In genomic region chr14:36227802-36228201, GRCh38 we compare ENCODE assay signal across 27 cellular contexts. TPM values are rescaled to one million over a fixed set of nuclear protein-coding genes. Genes with fewer than 3 reads are reported as not detected.
DNase-seq lines count a peak whose midpoint lies in the region; ATAC-seq, FAIRE-seq and TF ChIP-seq lines count a peak whose summit lies in the region.
"Had no signal": no experiment of that assay in that cellular context is flagged by ENCODE, and none has a peak within 500 bp of the region (broad histone marks: within the 10 kb centered on the region; RNA-seq: fewer than 3 reads in every experiment).

No MANE protein-coding gene starts in this region.

- H3K79me2 ChIP-seq in hepatocyte: no peaks in the 10 kb centered on the region

- H3K27ac ChIP-seq in RWPE2 (ENCODE audit: poor library complexity, severe bottlenecking) (no peak overlapping the region), hepatocyte (peak overlapping the region; percentile 84), small intestine (ENCODE audit: low read depth in 1 of 2, low read length in 1 of 2) (no peak overlapping the region), adrenal gland (no peak overlapping the region)
- H3K27ac ChIP-seq: cardiac muscle cell, prostate gland, thyroid gland, WERI-Rb-1 had no signal

- no peak overlapping the region for H2AFZ ChIP-seq in hepatocyte

- H3K9me3 ChIP-seq in RWPE2 (ENCODE audit: severe bottlenecking) (no peaks in the 10 kb centered on the region), hepatocyte (ENCODE audit: low read depth) (no peaks in the 10 kb centered on the region), small intestine (ENCODE audit: control insufficient read depth, low read depth) (no peaks in the 10 kb centered on the region), adrenal gland (replicated peaks in 1 of 3) (no peaks in the 10 kb centered on the region)
- H3K9me3 ChIP-seq: prostate gland, thyroid gland had no signal

- intact Hi-C loops in adrenal gland (cut with DNase I): no loop called here

- H3K27me3 ChIP-seq in RWPE2 (ENCODE audit: insufficient read depth, poor library complexity, severe bottlenecking) (no peaks in the 10 kb centered on the region), hepatocyte (no peaks in the 10 kb centered on the region), small intestine (ENCODE audit: control insufficient read depth in 2 of 2, insufficient read depth in 2 of 2, low read length in 2 of 2) (no peaks in the 10 kb centered on the region), adrenal gland (no peaks in the 10 kb centered on the region)
- H3K27me3 ChIP-seq: cardiac muscle cell, thyroid gland had no signal

- H3K4me1 ChIP-seq in RWPE2 (ENCODE audit: insufficient read depth, poor library complexity, severe bottlenecking) (no peaks in the 10 kb centered on the region), hepatocyte (ENCODE audit: insufficient read depth) (peaks cover 14% of the 10 kb centered on the region), small intestine (ENCODE audit: control insufficient read depth in 2 of 2, insufficient read depth in 1 of 2, low read depth in 1 of 2, low read length in 1 of 2) (no peaks in the 10 kb centered on the region), adrenal gland (replicated peaks in 1 of 2) (no peaks in the 10 kb centered on the region)
- H3K4me1 ChIP-seq: prostate gland, thyroid gland had no signal

- peak; percentile 19 for DNase-seq in EH (ENCODE audit: low read depth)
- no peak for DNase-seq in RWPE2 (ENCODE audit: low spot score)
- no peak for DNase-seq in hepatocyte (ENCODE audit: low spot score)
- peak; percentile 17 for DNase-seq in small intestine
- DNase-seq in SIG-M5 (lab: John Stamatoyannopoulos, UW): no peak
- no peak for DNase-seq in adrenal gland
- no peak for DNase-seq in NCI-H2081 treated with DMSO at 0.1 percent for 48 hours (lab: John Stamatoyannopoulos, UW)
- DNase-seq in glomerular visceral epithelial cell (ENCODE audit: extremely low spot score): no peak
- DNase-seq: activated CD4-positive, alpha-beta T cell treated with anti-CD3 and anti-CD28 coated beads, Interleukin-2, amount 50 U/mL, for 4 hours; activated effector memory CD4-positive, alpha-beta T cell treated with Interleukin-2 at 50 U/mL for 16 hours; CD4-positive, alpha-beta T cell; DMS79; midbrain; NCI-H69; stimulated activated CD4-positive, alpha-beta T cell treated with anti-CD3 and anti-CD28 coated beads, Interleukin-2, amount 100 ng/mL, for 24 hours; stimulated activated naive CD4-positive, alpha-beta T cell; T-helper 17 cell; thyroid gland; WERI-Rb-1 had no signal

- peak; percentile 76 for ATAC-seq in RWPE2 (ENCODE audit: low read depth)
- ATAC-seq: HCT116, T-helper 17 cell had no signal

- 16% methylated on average over 2 of the region's 2 CpGs for WGBS in hepatocyte (ENCODE audit: low lambda C conversion rate, missing lambda C conversion rate)
- 2 to 14% (median 2%) methylated on average over 2 of the region's 2 CpGs for WGBS in small intestine, 3 donors
- WGBS in adrenal gland, 4 donors: 23 to 39% (median 34%) methylated on average over 2 of the region's 2 CpGs

- no peak for FAIRE-seq in small intestine (lab: Jason Lieb, UNC)
- FAIRE-seq: frontal cortex had no signal

- no peak for TF ChIP-seq CTCF in RWPE2 (IDR thresholded peaks at IDR 0.05; ENCODE audit: poor library complexity, severe bottlenecking)
- TF ChIP-seq CTCF in hepatocyte (IDR thresholded peaks at IDR 0.05; ENCODE audit: poor library complexity): no peak
- TF ChIP-seq CTCF in adrenal gland (IDR thresholded peaks at IDR 0.05): no peak

- peak overlapping the region; percentile 0 for H3K4me2 ChIP-seq in hepatocyte

- H3K4me3 ChIP-seq in RWPE2 (ENCODE audit: severe bottlenecking) (no peak overlapping the region), hepatocyte (no peak overlapping the region), small intestine (ENCODE audit: low read depth in 1 of 2, low read length in 2 of 2) (no peak overlapping the region), adrenal gland (no peak overlapping the region)
- H3K4me3 ChIP-seq: cardiac muscle cell, prostate gland, thyroid gland had no signal

- no peaks in the 10 kb centered on the region for H4K20me1 ChIP-seq in hepatocyte (ENCODE audit: insufficient read depth, poor library complexity, severe bottlenecking)

- H3K9me2 ChIP-seq in hepatocyte (replicated peaks; ENCODE audit: insufficient read depth): no peaks in the 10 kb centered on the region

- H3K36me3 ChIP-seq in RWPE2 (ENCODE audit: low read depth) (no peaks in the 10 kb centered on the region), hepatocyte (replicated peaks; ENCODE audit: insufficient read depth, low read depth) (no peaks in the 10 kb centered on the region), small intestine (ENCODE audit: control insufficient read depth in 2 of 2, insufficient read depth in 2 of 2, low read length in 2 of 2) (no peaks in the 10 kb centered on the region), adrenal gland (replicated peaks in 1 of 2) (no peaks in the 10 kb centered on the region)
- H3K36me3 ChIP-seq: cardiac muscle cell, prostate gland, thyroid gland, WERI-Rb-1 had no signal

- no peak for TF ChIP-seq POLR2A in adrenal gland (IDR thresholded peaks at IDR 0.05)

RNA-seq across cellular contexts. Expression of gene PTCSC3, which starts 51.3 kb away (rescaled TPM):
- total RNA-seq in hepatocyte: not detected in 2 replicates
- not detected in 2 replicates for polyA plus RNA-seq in hepatocyte
- polyA plus RNA-seq in small intestine: not detected
- total RNA-seq in adrenal gland: not detected
- not detected for polyA plus RNA-seq in adrenal gland
- total RNA-seq: cardiac muscle cell; CD4-positive, alpha-beta T cell; dermis microvascular lymphatic vessel endothelial cell; epithelial cell of proximal tubule; frontal cortex; kidney epithelial cell; neural crest cell; prostate gland; T-helper 17 cell had no signal
- polyA plus RNA-seq: cardiac muscle cell had no signal

Comparison
In these comparisons a context has a peak if more than half of its experiments do, and no peak if none do; other contexts are left out.
1. DNase-seq: peak in EH (single experiment) and small intestine (single experiment); none in RWPE2 (single experiment), hepatocyte (single experiment), SIG-M5 (single experiment), adrenal gland (0 of 7), NCI-H2081 treated with DMSO at 0.1 percent for 48 hours (single experiment) and glomerular visceral epithelial cell (single experiment).